17 cellular contexts compared by ENCODE assay signal in genomic region chr18:73942956-73943355, GRCh38.
"Had no signal": no experiment of that assay in that cellular context is flagged by ENCODE, and none has a peak within 500 bp of the region (broad histone marks: within the 10 kb centered on the region; RNA-seq: fewer than 3 reads in every experiment).

No MANE protein-coding gene starts in this region.

- DNase-seq: Kasumi-1, KG1, MV-4-11, NCI-H1048, NCI-H1105, NCI-H1694, NCI-H187 treated with DMSO at 0.1 percent for 48 hours, NCI-H2029 treated with DMSO at 0.1 percent for 48 hours, NCI-H2107, NCI-H226, NCI-H446, NCI-H524 treated with DMSO at 0.1 percent for 48 hours, SK-N-SH, SW 1271, T-cell had no signal

- H3K4me2 ChIP-seq: SK-N-SH had no signal

- H3K9ac ChIP-seq: SK-N-SH had no signal

- H3K27ac ChIP-seq: RWPE1 had no signal

- H3K9me3 ChIP-seq: SK-N-SH had no signal

- ATAC-seq: Panc1, T-cell had no signal

- H3K9me2 ChIP-seq: SK-N-SH had no signal
